ENCODE assay signal across 11 cellular contexts in the genomic region with DNA sequence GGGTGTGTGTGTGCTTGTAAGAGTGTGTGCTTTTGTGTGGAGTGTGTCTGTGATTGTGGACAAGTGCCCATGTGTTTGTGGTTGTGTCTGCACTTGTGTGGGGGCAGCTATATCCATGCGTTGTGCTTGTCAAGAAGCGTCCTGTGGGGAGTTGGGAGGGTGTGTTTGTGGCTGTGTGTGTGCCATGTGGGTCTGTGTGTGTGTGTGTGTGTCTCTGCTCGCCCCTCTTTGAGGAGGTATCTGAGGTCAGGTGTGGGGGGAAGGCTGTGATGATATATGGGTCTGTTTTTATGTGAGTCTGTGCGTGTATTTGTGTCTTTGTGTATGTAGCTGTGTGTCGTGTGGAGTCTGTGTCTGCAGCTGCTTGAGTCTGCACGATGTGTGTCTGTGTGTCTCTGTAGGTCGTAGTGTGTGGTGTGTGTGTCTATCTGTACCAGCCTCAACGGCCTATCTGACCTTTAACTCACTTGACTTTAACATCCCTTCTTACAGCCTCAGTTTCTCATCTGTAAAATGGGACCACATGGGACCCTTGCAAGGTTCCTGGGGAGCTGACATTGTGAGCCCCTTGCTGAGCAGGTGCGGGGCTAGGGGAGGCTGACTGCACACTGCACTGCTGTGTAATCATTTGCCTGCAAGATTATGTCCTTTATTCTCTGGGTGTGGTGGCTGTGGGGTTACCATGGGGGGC. TPM values are rescaled to one million over a fixed set of nuclear protein-coding genes. Genes with fewer than 3 reads are reported as not detected.
DNase-seq lines count a peak whose midpoint lies in the region; ATAC-seq, FAIRE-seq and TF ChIP-seq lines count a peak whose summit lies in the region.
"Had no signal": no experiment of that assay in that cellular context is flagged by ENCODE, and none has a peak within 500 bp of the region (broad histone marks: within the 10 kb centered on the region; RNA-seq: fewer than 3 reads in every experiment).

No MANE protein-coding gene starts in this region.

- H3K9me3 Mint-ChIP-seq in activated B cell treated with CpG ODN at 0.5 μM for 24 hours: no peaks in the 10 kb centered on the region
- no peaks in the 10 kb centered on the region for H3K9me3 Mint-ChIP-seq in stimulated activated effector memory CD8-positive, alpha-beta T cell treated with anti-CD3 and anti-CD28 coated beads, Interleukin-12 subunit alpha, Interleukin-12 subunit beta, amount 100 ng/mL, for 72 hours

- no peak for TF ChIP-seq POLR2A in GM12891 (IDR thresholded peaks at IDR 0.05; ENCODE audit: low read depth, low read length)
- no peak for TF ChIP-seq POLR2A in testis (IDR thresholded peaks at IDR 0.05)

- TF ChIP-seq CTCF in activated B cell treated with CpG ODN at 0.5 μM for 24 hours (IDR thresholded peaks at IDR 0.05) (no peak), testis (IDR thresholded peaks at IDR 0.05) (no peak)

- FAIRE-seq in GM12891 (lab: Jason Lieb, UNC): peak; percentile 61
- FAIRE-seq: urothelium cell line had no signal

- peak overlapping the region; percentile 79 for H3K4me3 Mint-ChIP-seq in activated B cell treated with CpG ODN at 0.5 μM for 24 hours
- peak overlapping the region; percentile 83 for H3K4me3 Mint-ChIP-seq in stimulated activated effector memory CD8-positive, alpha-beta T cell treated with anti-CD3 and anti-CD28 coated beads, Interleukin-12 subunit alpha, Interleukin-12 subunit beta, amount 100 ng/mL, for 72 hours

- H3K36me3 Mint-ChIP-seq in activated B cell treated with CpG ODN at 0.5 μM for 24 hours (ENCODE audit: low read depth): peaks cover 2% of the 10 kb centered on the region
- H3K36me3 Mint-ChIP-seq in stimulated activated effector memory CD8-positive, alpha-beta T cell treated with anti-CD3 and anti-CD28 coated beads, Interleukin-12 subunit alpha, Interleukin-12 subunit beta, amount 100 ng/mL, for 72 hours: peaks cover 12% of the 10 kb centered on the region

- intact Hi-C loops in activated B cell treated with CpG ODN at 0.5 μM for 24 hours (cut with micrococcal nuclease): no loop called here
- intact Hi-C loops in testis (cut with DNase I; ENCODE audit: low total_unique reads): loop anchor here (10.0 kb wide), 1 partner anchor 62 kb away; no protein-coding TSS in a partner anchor

- ATAC-seq in activated B cell treated with CpG ODN at 0.5 μM for 24 hours (ENCODE audit: low read depth): no peak
- no peak for ATAC-seq in stimulated activated effector memory CD8-positive, alpha-beta T cell treated with anti-CD3 and anti-CD28 coated beads, Interleukin-12 subunit alpha, Interleukin-12 subunit beta, amount 100 ng/mL, for 72 hours

- no peaks in the 10 kb centered on the region for H3K36me3 ChIP-seq in iPS-15b (ENCODE audit: control insufficient read depth, insufficient read depth, low read length)
- no peaks in the 10 kb centered on the region for H3K36me3 ChIP-seq in testis (ENCODE audit: low read depth, missing control alignments)

- WGBS in testis, 2 donors: 40 to 52% methylated on average over 9 of the region's 9 CpGs

- H3K4me3 ChIP-seq in iPS-15b (ENCODE audit: low read depth, low read length) (peak overlapping the region; percentile 36), testis (no peak overlapping the region)

- peak overlapping the region in 1 of 2 donors; percentile 97 for H3K27ac ChIP-seq in testis

- H3K27me3 ChIP-seq in iPS-15b (ENCODE audit: control insufficient read depth, insufficient read depth, low read length): peaks cover 79% of the 10 kb centered on the region
- H3K27me3 ChIP-seq in testis: no peaks in the 10 kb centered on the region

- peaks cover 36% of the 10 kb centered on the region for H3K4me1 Mint-ChIP-seq in activated B cell treated with CpG ODN at 0.5 μM for 24 hours
- peaks cover 40% of the 10 kb centered on the region for H3K4me1 Mint-ChIP-seq in stimulated activated effector memory CD8-positive, alpha-beta T cell treated with anti-CD3 and anti-CD28 coated beads, Interleukin-12 subunit alpha, Interleukin-12 subunit beta, amount 100 ng/mL, for 72 hours

- DNase-seq in GM12891 (ENCODE audit: insufficient read length, low spot score) (no peak), activated B cell treated with CpG ODN at 0.5 μM for 24 hours (no peak), NCI-H748 treated with DMSO at 0.1 percent for 48 hours (lab: John Stamatoyannopoulos, UW) (no peak), SHP77 treated with DMSO at 0.1 percent for 48 hours (lab: John Stamatoyannopoulos, UW) (no peak), testis (no peak)
- DNase-seq in stimulated activated effector memory CD8-positive, alpha-beta T cell treated with anti-CD3 and anti-CD28 coated beads, Interleukin-12 subunit alpha, Interleukin-12 subunit beta, amount 100 ng/mL, for 72 hours (ENCODE audit: low spot score in 2 of 2): no peak
- DNase-seq: DMS79; NCI-H510A; stimulated activated CD4-positive, alpha-beta T cell treated with anti-CD3 and anti-CD28 coated beads, Interleukin-4, amount 100 ng/mL, for 1 hour had no signal

- H3K9ac ChIP-seq in iPS-15b (ENCODE audit: low read depth, low read length): no peak overlapping the region

- H3K4me1 ChIP-seq in iPS-15b (ENCODE audit: control insufficient read depth, insufficient read depth, low read length): no peaks in the 10 kb centered on the region
- peaks cover 34% of the 10 kb centered on the region for H3K4me1 ChIP-seq in testis

- H3K9me3 ChIP-seq in iPS-15b (ENCODE audit: control insufficient read depth, insufficient read depth, low read length) (no peaks in the 10 kb centered on the region), testis (no peaks in the 10 kb centered on the region)

- POLR2A ChIA-PET in activated B cell treated with CpG ODN at 0.5 μM for 24 hours (lab: Charles Lee): interaction anchor here (1.3 kb wide), 1 partner anchor 66 kb away, joined by 3 read pairs; no protein-coding TSS in a partner anchor

- H3K27me3 Mint-ChIP-seq in activated B cell treated with CpG ODN at 0.5 μM for 24 hours: peaks cover 10% of the 10 kb centered on the region

- CTCF ChIA-PET in activated B cell treated with CpG ODN at 0.5 μM for 24 hours (lab: Charles Lee): interaction anchor here (0.7 to 0.8 kb wide), 2 partner anchors 19 to 122 kb away, joined by 3 read pairs; no protein-coding TSS in a partner anchor

- H3K27ac Mint-ChIP-seq in activated B cell treated with CpG ODN at 0.5 μM for 24 hours: peak overlapping the region; percentile 70
- H3K27ac Mint-ChIP-seq in stimulated activated effector memory CD8-positive, alpha-beta T cell treated with anti-CD3 and anti-CD28 coated beads, Interleukin-12 subunit alpha, Interleukin-12 subunit beta, amount 100 ng/mL, for 72 hours: peak overlapping the region; percentile 35

TF ChIP-seq in GM12891, 5 proteins besides CTCF, POLR2A, EP300 and RAD21:
- no peak for TF ChIP-seq POLR2AphosphoS5 (IDR thresholded peaks at IDR 0.05; ENCODE audit: low read depth, low read length)
- TF ChIP-seq PAX5 (IDR thresholded peaks at IDR 0.05; ENCODE audit: insufficient read depth, low read length, severe bottlenecking): no peak
- no peak for TF ChIP-seq SPI1 (IDR thresholded peaks at IDR 0.05; ENCODE audit: low read depth, low read length)
- TF ChIP-seq TAF1 (IDR thresholded peaks at IDR 0.05; ENCODE audit: low read depth, low read length): no peak
- TF ChIP-seq POU2F2 (IDR thresholded peaks at IDR 0.05; ENCODE audit: low read depth, low read length): no peak

RNA-seq across cellular contexts. Expression of a gene that starts 4.0 kb away (rescaled TPM):
- 7.2 TPM for polyA plus RNA-seq in GM12891 (2012; ENCODE audit: low read depth, missing spikeins)
- 17.3 and 18.8 TPM in 2 replicates for total RNA-seq in activated B cell treated with CpG ODN at 0.5 μM for 24 hours
- 100 to 1,000 TPM; 113 to 127 TPM for total RNA-seq in testis
- 56.5 TPM for polyA plus RNA-seq in testis (ENCODE audit: insufficient read depth, low read depth, low replicate concordance)
